In genomic region chr1:219749370-219749769, GRCh38 we compare ENCODE assay signal across 34 cellular contexts.
"Had no signal": no experiment of that assay in that cellular context is flagged by ENCODE, and none has a peak within 500 bp of the region (broad histone marks: within the 10 kb centered on the region; RNA-seq: fewer than 3 reads in every experiment).

No MANE protein-coding gene starts in this region.

- DNase-seq: Karpas-422, Kasumi-1, MG63, MM.1S, MV-4-11, NCI-H1048, NCI-H1092, NCI-H1092 treated with DMSO at 0.1 percent for 48 hours, NCI-H1105, NCI-H1105 treated with DMSO at 0.1 percent for 48 hours, NCI-H1417, NCI-H1417 treated with DMSO at 0.1 percent for 48 hours, NCI-H1436, NCI-H1436 treated with DMSO at 0.1 percent for 48 hours, NCI-H146, NCI-H1694, NCI-H1694 treated with DMSO at 0.1 percent for 48 hours, NCI-H187, NCI-H187 treated with DMSO at 0.1 percent for 48 hours, NCI-H1930, NCI-H2029, NCI-H2029 treated with DMSO at 0.1 percent for 48 hours, NCI-H2081, NCI-H2081 treated with DMSO at 0.1 percent for 48 hours, NCI-H2107, NCI-H2171, NCI-H2171 treated with DMSO at 0.1 percent for 48 hours, NCI-H2227 treated with DMSO at 0.1 percent for 48 hours, NCI-H226, NCI-H345, NCI-H446, NCI-H446 treated with DMSO at 0.1 percent for 48 hours, NCI-H510A treated with DMSO at 0.1 percent for 48 hours had no signal

- H3K4me3 ChIP-seq: MG63 had no signal

- H3K36me3 ChIP-seq: MG63 had no signal

- H3K9ac ChIP-seq: KMS-11 had no signal

- H3K27ac ChIP-seq: KMS-11 had no signal

- H3K4me2 ChIP-seq: KMS-11 had no signal

- H3K27me3 ChIP-seq: MG63 had no signal

- H3K9me3 ChIP-seq: MG63 had no signal
